In the genomic region with DNA sequence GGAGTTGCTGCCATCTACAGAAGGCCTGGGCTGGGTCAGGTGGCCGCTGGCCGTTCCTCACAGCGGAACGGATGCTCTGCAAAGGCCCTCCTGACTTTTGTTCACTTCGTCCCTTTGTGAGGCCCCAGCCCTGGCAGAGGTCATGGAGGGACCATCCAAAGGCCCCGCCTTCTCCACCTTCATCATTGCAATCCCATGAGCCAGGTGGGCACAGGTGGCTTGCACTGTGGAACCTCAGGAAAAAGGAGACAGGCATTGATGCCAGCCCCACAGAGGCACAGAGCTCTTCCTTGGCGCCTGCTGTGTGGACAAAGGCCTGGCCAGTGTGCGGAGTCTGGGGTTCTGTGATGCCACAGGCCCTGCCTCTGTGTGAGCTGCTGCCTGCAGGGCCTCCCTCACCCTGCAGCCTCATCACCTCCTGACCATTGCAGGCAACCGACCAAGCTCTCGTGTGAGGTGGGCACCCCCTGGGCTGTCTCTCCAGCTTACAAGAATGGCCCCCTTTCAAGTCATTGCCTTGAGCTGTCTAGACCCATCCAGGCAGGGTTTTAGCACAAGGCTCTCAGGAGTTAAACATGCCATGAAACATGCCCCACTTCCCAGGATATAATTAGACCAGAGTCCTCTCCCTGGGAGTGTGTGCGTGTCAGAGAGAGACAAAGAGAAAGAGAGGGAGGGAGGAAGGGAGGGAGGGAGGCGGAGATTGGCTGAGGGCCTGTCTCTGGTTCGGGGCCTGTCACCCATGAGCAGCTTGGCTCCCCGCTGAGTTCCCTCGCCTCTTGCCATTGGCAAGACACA, we compare ENCODE assay signal across 8 cellular contexts. TPM values are rescaled to one million over a fixed set of nuclear protein-coding genes. Genes with fewer than 3 reads are reported as not detected.
DNase-seq lines count a peak whose midpoint lies in the region; ATAC-seq and TF ChIP-seq lines count a peak whose summit lies in the region.

No MANE protein-coding gene starts in this region.

- peak overlapping the region; percentile 89 for H3K27ac ChIP-seq in IMR-90 (ENCODE audit: insufficient read depth, low read length)

- H3K27ac Mint-ChIP-seq in osteocyte (ENCODE audit: unreplicated experiment) = peak overlapping the region; percentile 98

- TF ChIP-seq POLR2A in IMR-90 (IDR thresholded peaks at IDR 0.05; ENCODE audit: low read depth, low read length) = peak; percentile 46

- ATAC-seq in IMR-90 (ENCODE audit: low read depth) (peak; percentile 88), HG03565 (IDR thresholded peaks at IDR 0.05; ENCODE audit: unreplicated experiment) (no peak), HG03139 (IDR thresholded peaks at IDR 0.05; ENCODE audit: unreplicated experiment) (no peak)

- peak overlapping the region; percentile 77 for H3K23ac ChIP-seq in IMR-90 (ENCODE audit: low read depth, low read length)

- peak overlapping the region; percentile 83 for H2AK5ac ChIP-seq in IMR-90 (ENCODE audit: low read depth, low read length)

- no peak for TF ChIP-seq RAD21 in IMR-90 (IDR thresholded peaks at IDR 0.05; ENCODE audit: low read length)

- peak overlapping the region; percentile 95 for H2BK5ac ChIP-seq in IMR-90 (ENCODE audit: low read depth, low read length, poor library complexity, severe bottlenecking)

- no peaks in the 10 kb centered on the region for H3K27me3 Mint-ChIP-seq in osteocyte (ENCODE audit: unreplicated experiment)

- dilution Hi-C loops in IMR-90 (cut with HindIII; ENCODE audit: low sequenced_read_pairs, unreplicated experiment) = no loop called here

- in situ Hi-C loops in IMR-90 (cut with MboI; ENCODE audit: low sequenced_read_pairs) = no loop called here

- DNase-seq in IMR-90 (peak; percentile 93), SK-N-DZ (ENCODE audit: low spot score) (peak; percentile 88), foreskin melanocyte (peak; percentile 99), osteocyte (ENCODE audit: extremely low spot score, unreplicated experiment) (peak; percentile 96), AML-193 (lab: John Stamatoyannopoulos, UW) (no peak)
- no peak for DNase-seq in activated CD4-positive, alpha-beta T cell treated with anti-CD3 and anti-CD28 coated beads, Interleukin-2, amount 50 U/mL, for 1 hour

- H3K36me3 ChIP-seq in IMR-90 (ENCODE audit: control insufficient read depth, insufficient read depth, low read length) = no peaks in the 10 kb centered on the region

- no peak overlapping the region for H3K4me3 ChIP-seq in IMR-90 (ENCODE audit: insufficient read depth, low read depth, low read length)

- H3K4me1 Mint-ChIP-seq in osteocyte (ENCODE audit: unreplicated experiment) = peaks cover 60% of the 10 kb centered on the region

- peak overlapping the region; percentile 93 for H2AFZ ChIP-seq in IMR-90 (replicated peaks; ENCODE audit: low read length, poor library complexity)

- H3K9ac ChIP-seq in IMR-90 (ENCODE audit: low read depth, low read length) = peak overlapping the region; percentile 46

- peak overlapping the region; percentile 70 for H3K18ac ChIP-seq in IMR-90 (ENCODE audit: low read depth, low read length)

- peak overlapping the region; percentile 92 for H3K4ac ChIP-seq in IMR-90 (ENCODE audit: low read depth, low read length)

- peak overlapping the region; percentile 60 to 87; a peak in 3 of 4 replicates for H4K8ac ChIP-seq in IMR-90 (ENCODE audit: low read depth in 2 of 2, low read length in 2 of 2)

- peak overlapping the region; percentile 98 for H2AK9ac ChIP-seq in IMR-90 (replicated peaks; ENCODE audit: low read depth, low read length, poor library complexity)

- peak overlapping the region; percentile 90 for H2BK20ac ChIP-seq in IMR-90 (ENCODE audit: low read depth, low read length)

- CTCF ChIA-PET in IMR-90 (lab: Yijun Ruan, JAX) = interaction anchor here (0.6 to 1.0 kb wide), 3 partner anchors 11 to 268 kb away, joined by 3 read pairs; no protein-coding TSS in a partner anchor

- peak overlapping the region; percentile 56 for H4K5ac ChIP-seq in IMR-90 (ENCODE audit: low read depth, low read length)

- H3K4me3 Mint-ChIP-seq in osteocyte (ENCODE audit: unreplicated experiment) = no peak overlapping the region

- TF ChIP-seq CTCF in IMR-90 (conservative IDR thresholded peaks at IDR 0.05; ENCODE audit: low read depth, low read length) (no peak), osteocyte (IDR thresholded peaks at IDR 0.05) (no peak)

- no peaks in the 10 kb centered on the region for H3K9me3 Mint-ChIP-seq in osteocyte (ENCODE audit: unreplicated experiment)

- H4K20me1 ChIP-seq in IMR-90 (ENCODE audit: insufficient read depth, low read length) = no peaks in the 10 kb centered on the region; the same call in 1 of the 2 replicates

- POLR2A ChIA-PET in IMR-90 (lab: Charles Lee; ENCODE audit: unreplicated experiment) = interaction anchor here (0.9 kb wide), 1 partner anchor 9 kb away, joined by 3 read pairs; no protein-coding TSS in a partner anchor

- H2BK120ac ChIP-seq in IMR-90 (ENCODE audit: low read depth, low read length) = peak overlapping the region; percentile 88

- H4K91ac ChIP-seq in IMR-90 (ENCODE audit: insufficient read depth, low read depth, low read length) = peak overlapping the region; percentile 95

- H3K4me1 ChIP-seq in IMR-90 (ENCODE audit: control insufficient read depth, insufficient read depth, low read length) = peaks cover 21% of the 10 kb centered on the region

- H3K56ac ChIP-seq in IMR-90 (ENCODE audit: extremely low read depth, insufficient read depth, low read length) = peak overlapping the region; percentile 63; the same call in 1 of the 2 replicates

- peak overlapping the region; percentile 44 for H3K4me2 ChIP-seq in IMR-90 (ENCODE audit: low read depth, low read length)

- H2BK15ac ChIP-seq in IMR-90 (ENCODE audit: low read depth, low read length) = peak overlapping the region; percentile 82; the same call in 2 of the 3 replicates

- no TSS peak for BruUV-seq in IMR-90 (replicated peaks; lab: Mats Ljungman, UMichigan)

- 0 out of 4 replicates have a peak, but pooled peaks cover 0 to 8% of the 10 kb centered on the region in 2 experiments for H3K79me1 ChIP-seq in IMR-90 (ENCODE audit: low read depth in 1 of 2, low read length in 2 of 2)

- peaks cover 23% of the 10 kb centered on the region for H3K9me1 ChIP-seq in IMR-90 (ENCODE audit: insufficient read depth, low read length)

- intact Hi-C loops in IMR-90 (cut with micrococcal nuclease) = loop anchor here (1.0 to 2.0 kb wide), 2 partner anchors 18 to 92 kb away; partner anchors contain the start of gene PSMA6

- no peaks in the 10 kb centered on the region for H3K9me3 ChIP-seq in IMR-90 (ENCODE audit: control insufficient read depth, insufficient read depth, low read length)

- no peaks in the 10 kb centered on the region for H3K36me3 Mint-ChIP-seq in osteocyte (ENCODE audit: unreplicated experiment)

- no peaks in the 10 kb centered on the region for H3K27me3 ChIP-seq in IMR-90 (ENCODE audit: control insufficient read depth, insufficient read depth, low read length)

- H3K14ac ChIP-seq in IMR-90 (replicated peaks; ENCODE audit: low read depth, low read length) = peak overlapping the region; percentile 92

- 40% methylated on average over 5 of the region's 15 CpGs; no CpG with 5 or more reads in 1 of the 2 experiments for WGBS in IMR-90 (ENCODE audit: extremely low coverage in 2 of 2, insufficient read length in 1 of 2), 2 experiments

TF ChIP-seq in IMR-90, 13 proteins besides CTCF, POLR2A, EP300 and RAD21:
- no peak for TF ChIP-seq SMC3 (IDR thresholded peaks at IDR 0.05; ENCODE audit: low read depth, low read length)
- peak; percentile 94 for TF ChIP-seq MAZ (IDR thresholded peaks at IDR 0.05; ENCODE audit: borderline replicate concordance, low read depth, low read length)

RNA-seq across cellular contexts. Expression of gene NFKBIA, which starts 19.3 kb away (rescaled TPM):
- total RNA-seq in IMR-90 (2012; rRNA removed) (97.1 and 102 TPM in 2 replicates), osteocyte (57.2 and 58.9 TPM in 2 replicates)
- 71.1 and 76.5 TPM in 2 replicates for polyA plus RNA-seq in IMR-90 (2012; rRNA removed)
- polyA plus RNA-seq in IMR-90 (2012; cell fraction: cytosol; rRNA removed) = 88.2 and 125 TPM in 2 replicates
- polyA plus RNA-seq in IMR-90 (2012; cell fraction: nucleus; rRNA removed; ENCODE audit: low replicate concordance) = 272 and 345 TPM in 2 replicates
- 39.1 and 52.8 TPM in 2 replicates for polyA plus RNA-seq in SK-N-DZ (2014; cell fraction: cytosol; rRNA removed)
- polyA plus RNA-seq in SK-N-DZ (2014; cell fraction: nucleus; rRNA removed) = 109 and 143 TPM in 2 replicates

Comparison
In these comparisons a context has a peak if more than half of its experiments do, and no peak if none do; other contexts are left out.
1. DNase-seq: peak in IMR-90 (single experiment), SK-N-DZ (single experiment), foreskin melanocyte (single experiment) and osteocyte (single experiment); none in activated CD4-positive, alpha-beta T cell treated with anti-CD3 and anti-CD28 coated beads, Interleukin-2, amount 50 U/mL, for 1 hour (single experiment) and AML-193 (0 of 2).